Comparison of ENCODE assay signal across 35 cellular contexts in the genomic region with DNA sequence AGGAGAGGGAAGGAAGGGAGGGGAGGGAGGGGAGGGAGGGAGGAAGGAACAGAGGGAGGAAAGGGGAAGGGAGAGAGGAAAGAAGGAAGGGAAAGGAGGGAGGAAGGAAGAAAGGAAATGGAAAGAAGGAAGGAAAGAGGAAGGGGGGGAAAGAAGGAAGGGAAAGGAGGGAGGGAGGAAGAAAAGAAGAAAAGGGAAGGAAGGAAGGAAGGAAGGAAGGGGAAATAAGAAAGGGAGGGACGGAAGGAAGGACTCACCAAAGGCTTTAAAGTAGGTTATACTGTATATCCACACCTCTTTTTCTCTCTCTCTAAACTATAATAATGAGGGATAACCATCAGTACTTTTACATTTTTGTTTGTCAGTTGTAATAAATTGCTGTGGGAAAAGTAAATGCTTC.
DNase-seq lines count a peak whose midpoint lies in the region; ATAC-seq, FAIRE-seq and TF ChIP-seq lines count a peak whose summit lies in the region.
"Had no signal": no experiment of that assay in that cellular context is flagged by ENCODE, and none has a peak within 500 bp of the region (broad histone marks: within the 10 kb centered on the region; RNA-seq: fewer than 3 reads in every experiment).

No MANE protein-coding gene starts in this region.

- intact Hi-C loops in HepG2 (cut with micrococcal nuclease; ENCODE audit: unreplicated experiment) (no loop called here), right lobe of liver (cut with DNase I) (no loop called here), K562 (cut with micrococcal nuclease) (no loop called here)

- CTCF ChIA-PET in HepG2 (lab: Yijun Ruan, JAX; ENCODE audit: low intra/inter-chr PET ratio, low total read pairs) = no interaction called here
- CTCF ChIA-PET in HEK293 (lab: Yijun Ruan, JAX) = no interaction called here
- CTCF ChIA-PET in K562 (lab: Yijun Ruan, JAX; ENCODE audit: low intra/inter-chr PET ratio) = no interaction called here

- H3K4me2 ChIP-seq in HepG2 (ENCODE audit: low read depth, low read length) (no peak overlapping the region), K562 (ENCODE audit: insufficient read depth, low read length) (no peak overlapping the region)
- H3K4me2 ChIP-seq: A549; BLaER1; BLaER1 treated with 17β-estradiol and CSF1 and Interleukin-3, amounts not matched to agents 10 nM and 100 nM had no signal

- H3K36me3 ChIP-seq in HepG2 (replicated peaks in 1 of 2; ENCODE audit: control insufficient read depth in 1 of 2, insufficient read depth in 2 of 2, low read length in 2 of 2) = no peaks in the 10 kb centered on the region
- no peaks in the 10 kb centered on the region for H3K36me3 ChIP-seq in right lobe of liver
- no peaks in the 10 kb centered on the region for H3K36me3 ChIP-seq in HEK293 (ENCODE audit: control insufficient read depth in 2 of 2, insufficient read depth in 1 of 2, low read length in 2 of 2)
- no peaks in the 10 kb centered on the region for H3K36me3 ChIP-seq in K562 (ENCODE audit: control insufficient read depth, insufficient read depth, low read length)
- H3K36me3 ChIP-seq: BE2C; BLaER1; BLaER1 treated with 17β-estradiol and CSF1 and Interleukin-3, amounts not matched to agents 10 nM and 100 nM had no signal

- H3K4me3 ChIP-seq in HepG2 (replicated peaks in 1 of 3; ENCODE audit: insufficient read depth in 1 of 3, low read depth in 2 of 3, low read length in 3 of 3) (no peak overlapping the region), right lobe of liver (no peak overlapping the region), HEK293 (ENCODE audit: low read depth, low read length) (no peak overlapping the region), K562 (no peak overlapping the region)
- H3K4me3 ChIP-seq: A549; BLaER1; BLaER1 treated with 17β-estradiol and CSF1 and Interleukin-3, amounts not matched to agents 10 nM and 100 nM had no signal

- no peak for TF ChIP-seq POLR2A in HepG2 (IDR thresholded peaks at IDR 0.05; ENCODE audit: insufficient read depth in 1 of 2, low read depth in 2 of 2, low read length in 2 of 2)
- TF ChIP-seq POLR2A in right lobe of liver (IDR thresholded peaks at IDR 0.05) = no peak
- TF ChIP-seq POLR2A in K562 (conservative IDR thresholded peaks at IDR 0.05) = no peak

- WGBS in HepG2 (ENCODE audit: low lambda C conversion rate) = 13% methylated on average over 1 of the region's 1 CpG
- 69% methylated on average over 1 of the region's 1 CpG for WGBS in right lobe of liver (ENCODE audit: insufficient coverage, low coverage, low lambda C conversion rate, missing lambda C conversion rate)
- WGBS in K562 (ENCODE audit: insufficient coverage, low coverage, missing lambda C conversion rate) = 0% methylated on average over 1 of the region's 1 CpG

- H3K79me2 ChIP-seq in HepG2 (ENCODE audit: insufficient read depth, low read length) = no peaks in the 10 kb centered on the region
- H3K79me2 ChIP-seq in K562 (ENCODE audit: control insufficient read depth, insufficient read depth, low read length) = no peaks in the 10 kb centered on the region

- H4K20me1 ChIP-seq in HepG2 (ENCODE audit: insufficient read depth, low read length) = no peaks in the 10 kb centered on the region
- no peaks in the 10 kb centered on the region for H4K20me1 ChIP-seq in K562 (replicated peaks; ENCODE audit: control insufficient read depth, insufficient read depth, low read length)
- H4K20me1 ChIP-seq: BLaER1; BLaER1 treated with 17β-estradiol and CSF1 and Interleukin-3, amounts not matched to agents 10 nM and 100 nM had no signal

- no peaks in the 10 kb centered on the region for H3K4me1 ChIP-seq in HepG2 (ENCODE audit: insufficient read depth, low read length)
- no peaks in the 10 kb centered on the region for H3K4me1 ChIP-seq in right lobe of liver
- H3K4me1 ChIP-seq in HEK293 (ENCODE audit: control insufficient read depth, insufficient read depth, low read length) = no peaks in the 10 kb centered on the region
- H3K4me1 ChIP-seq in K562 (replicated peaks in 1 of 2; ENCODE audit: control insufficient read depth in 2 of 2, insufficient read depth in 2 of 2, low read length in 2 of 2) = no peaks in the 10 kb centered on the region
- H3K4me1 ChIP-seq: A549; BE2C; BLaER1; BLaER1 treated with 17β-estradiol and CSF1 and Interleukin-3, amounts not matched to agents 10 nM and 100 nM; Caco-2 had no signal

- BruUV-seq in HepG2 (replicated peaks; lab: Mats Ljungman, UMichigan) = no TSS peak
- BruUV-seq in K562 (replicated peaks; lab: Mats Ljungman, UMichigan) = no TSS peak

- no peak for TF ChIP-seq RAD21 in HepG2 (CRISPR knock-in tag; IDR thresholded peaks at IDR 0.05)
- no peak for TF ChIP-seq RAD21 in K562 (CRISPR knock-in tag; conservative IDR thresholded peaks at IDR 0.05 in 1 of 2, IDR thresholded peaks at IDR 0.05 in 1 of 2)

- no peak overlapping the region for H3K27ac ChIP-seq in HepG2 (ENCODE audit: extremely low read length, insufficient read depth, low read length)
- no peak overlapping the region for H3K27ac ChIP-seq in right lobe of liver
- no peak overlapping the region for H3K27ac ChIP-seq in HEK293 (ENCODE audit: extremely low read depth, low read depth, low read length)
- no peak overlapping the region for H3K27ac ChIP-seq in K562 (ENCODE audit: extremely low read depth, low read depth, low read length)
- H3K27ac ChIP-seq: 22Rv1; A549; BLaER1; BLaER1 treated with 17β-estradiol and CSF1 and Interleukin-3, amounts not matched to agents 10 nM and 100 nM; C4-2B had no signal

- in situ Hi-C loops in HepG2 (cut with HindIII; ENCODE audit: extremely low pct_ligation_motif_present, low pct_unique_long_range_greater_than_20kb) (no loop called here), K562 (cut with MboI) (no loop called here)

- ATAC-seq in HepG2 (no peak), right lobe of liver (no peak), K562 (no peak), GM18907 (IDR thresholded peaks at IDR 0.05; ENCODE audit: unreplicated experiment) (no peak)
- ATAC-seq: A549; CD8-positive, alpha-beta T cell had no signal

- H3K9ac ChIP-seq in HepG2 (ENCODE audit: insufficient read depth, low read depth, low read length) (no peak overlapping the region), K562 (ENCODE audit: insufficient read depth in 1 of 2, low read depth in 2 of 2, low read length in 2 of 2) (no peak overlapping the region)
- H3K9ac ChIP-seq: BLaER1; BLaER1 treated with 17β-estradiol and CSF1 and Interleukin-3, amounts not matched to agents 10 nM and 100 nM had no signal

- H3K9me3 ChIP-seq in HepG2 (ENCODE audit: low read length) (no peaks in the 10 kb centered on the region), right lobe of liver (no peaks in the 10 kb centered on the region), HEK293 (ENCODE audit: control insufficient read depth, insufficient read depth, low read depth, low read length) (no peaks in the 10 kb centered on the region), K562 (replicated peaks; ENCODE audit: control insufficient read depth, insufficient read depth, low read depth, low read length) (no peaks in the 10 kb centered on the region)
- H3K9me3 ChIP-seq: A549; BE2C; BLaER1; BLaER1 treated with 17β-estradiol and CSF1 and Interleukin-3, amounts not matched to agents 10 nM and 100 nM; Caco-2 had no signal

- FAIRE-seq in HepG2 (lab: Jason Lieb, UNC) = no peak
- FAIRE-seq in K562 (lab: Jason Lieb, UNC) = no peak
- FAIRE-seq: A204.1, A549, D721Med had no signal

- TF ChIP-seq EP300 in HepG2 (IDR thresholded peaks at IDR 0.05; ENCODE audit: low read depth in 2 of 2, low read length in 2 of 2) (no peak), HepG2 (CRISPR knock-in tag; IDR thresholded peaks at IDR 0.05; ENCODE audit: borderline replicate concordance) (no peak), K562 (IDR thresholded peaks at IDR 0.05; ENCODE audit: low read length) (no peak)

- H3K27me3 ChIP-seq in HepG2 (ENCODE audit: control insufficient read depth in 1 of 2, insufficient read depth in 2 of 2, low read length in 2 of 2) (no peaks in the 10 kb centered on the region; a peak in 1 of 5 replicates), right lobe of liver (no peaks in the 10 kb centered on the region), K562 (ENCODE audit: control insufficient read depth in 2 of 2, insufficient read depth in 2 of 2, low read length in 2 of 2) (no peaks in the 10 kb centered on the region)
- H3K27me3 ChIP-seq: BE2C; BLaER1; BLaER1 treated with 17β-estradiol and CSF1 and Interleukin-3, amounts not matched to agents 10 nM and 100 nM had no signal

- H3K9me1 ChIP-seq in K562 (ENCODE audit: control insufficient read depth, insufficient read depth, low read length) = no peaks in the 10 kb centered on the region

- POLR2A ChIA-PET in HepG2 (lab: Yijun Ruan, JAX) (no interaction called here), HEK293 (lab: Yijun Ruan, JAX) (no interaction called here), K562 (lab: Yijun Ruan, JAX) (no interaction called here)

- TF ChIP-seq CTCF in HepG2 (CRISPR knock-in tag; IDR thresholded peaks at IDR 0.05) = no peak
- no peak for TF ChIP-seq CTCF in right lobe of liver (IDR thresholded peaks at IDR 0.05)
- no peak for TF ChIP-seq CTCF in HEK293 (tag by site-specific recombination; IDR thresholded peaks at IDR 0.05)
- no peak for TF ChIP-seq CTCF in K562 (IDR thresholded peaks at IDR 0.05 in 2 of 3, conservative IDR thresholded peaks at IDR 0.05 in 1 of 3; ENCODE audit: insufficient read depth in 2 of 3, low read depth in 1 of 3, low read length in 3 of 3)

- H2AFZ ChIP-seq in HepG2 (ENCODE audit: low read length) = no peak overlapping the region
- H2AFZ ChIP-seq in K562 (ENCODE audit: low read depth, low read length) = no peak overlapping the region

- DNase-seq in HepG2 (ENCODE audit: low spot score) (no peak), right lobe of liver (no peak), NCI-H226 (peak; percentile 37), K562 (ENCODE audit: extremely low read depth in 1 of 4, low spot score in 3 of 4) (no peak), T-helper 1 cell (no peak), midbrain (lab: John Stamatoyannopoulos, UW) (no peak)
- DNase-seq: 8988T; ACHN; AML-193; BE2C; C1 segment of cervical spinal cord; Caco-2; Calu3; CD4-positive, alpha-beta memory T cell; CD4-positive, alpha-beta T cell; CD4-positive, CD25-positive, alpha-beta regulatory T cell; CD8-positive, alpha-beta memory T cell; CD8-positive, alpha-beta T cell; COR-L47; DMS 273 treated with DMSO at 0.1 percent for 48 hours; DMS153; DMS53; DMS79; DMS79 treated with DMSO at 0.1 percent for 48 hours; DND-41; EL had no signal

TF ChIP-seq in HepG2, 621 proteins besides CTCF, POLR2A, EP300 and RAD21 (continues in another document):
- peak; percentile 43 for TF ChIP-seq PCBP2 (optimal IDR thresholded peaks at IDR 0.05; ENCODE audit: low read depth, low read length, poor library complexity, severe bottlenecking)

TF ChIP-seq in HEK293, 187 proteins besides CTCF, POLR2A, EP300 and RAD21 (continues in another document):
- no peak for TF ChIP-seq ZNF571 (tag by site-specific recombination; IDR thresholded peaks at IDR 0.05)
- peak; percentile 61; the same call in 1 of the 2 replicates for TF ChIP-seq PRDM1 (tag by site-specific recombination; IDR thresholded peaks at IDR 0.05)
- no peak for TF ChIP-seq ZNF37A (tag by site-specific recombination; IDR thresholded peaks at IDR 0.05)

TF ChIP-seq in K562, 482 proteins besides CTCF, POLR2A, EP300 and RAD21 (continues in another document):
- TF ChIP-seq PCBP2 (IDR thresholded peaks at IDR 0.05; ENCODE audit: low read depth, low read length, poor library complexity, severe bottlenecking) (peak; percentile 81), ZNF263 (CRISPR knock-in tag; IDR thresholded peaks at IDR 0.05; ENCODE audit: borderline replicate concordance) (no peak), PCBP1 (IDR thresholded peaks at IDR 0.05; ENCODE audit: low read depth, low read length, poor library complexity, severe bottlenecking) (peak; percentile 87)
